In genomic region chr15:84600331-84600686, GRCh38 we compare ENCODE assay signal across 1 cellular context.
TF ChIP-seq lines count a peak whose summit lies in the region.

No MANE protein-coding gene starts in this region.

TF ChIP-seq in H1, 55 proteins besides CTCF, POLR2A, EP300 and RAD21:
- TF ChIP-seq, protein P1, sequence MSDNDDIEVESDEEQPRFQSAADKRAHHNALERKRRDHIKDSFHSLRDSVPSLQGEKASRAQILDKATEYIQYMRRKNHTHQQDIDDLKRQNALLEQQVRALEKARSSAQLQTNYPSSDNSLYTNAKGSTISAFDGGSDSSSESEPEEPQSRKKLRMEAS (IDR thresholded peaks at IDR 0.05): peak; percentile 97
- no peak for TF ChIP-seq SUZ12 (IDR thresholded peaks at IDR 0.05; ENCODE audit: low read length)
- TF ChIP-seq HDAC2 (IDR thresholded peaks at IDR 0.05; ENCODE audit: borderline replicate concordance in 1 of 2, low read depth in 2 of 2, low read length in 2 of 2): 0 out of 4 replicates have a peak, but pooled peaks of 1 of the 2 experiments have one; percentile 18
- no peak for TF ChIP-seq SIX5 (IDR thresholded peaks at IDR 0.05; ENCODE audit: low read depth, low read length)
- TF ChIP-seq KDM4A (IDR thresholded peaks at IDR 0.05; ENCODE audit: low read depth, low read length, severe bottlenecking): no peak
- TF ChIP-seq POU5F1 (IDR thresholded peaks at IDR 0.05; ENCODE audit: low read depth, low read length): no peak
- TF ChIP-seq CHD7 (IDR thresholded peaks at IDR 0.05; ENCODE audit: insufficient replicate concordance, low read length): no peak
- peak; percentile 94 for TF ChIP-seq E2F6 (IDR thresholded peaks at IDR 0.05)
- no peak for TF ChIP-seq EGR1 (IDR thresholded peaks at IDR 0.05; ENCODE audit: borderline replicate concordance, low read depth, low read length)
- TF ChIP-seq BRCA1 (IDR thresholded peaks at IDR 0.05; ENCODE audit: low read depth, low read length): no peak
- TF ChIP-seq SRF (IDR thresholded peaks at IDR 0.05; ENCODE audit: low read depth, low read length): no peak
- 0 out of 2 replicates have a peak, but pooled peaks have one; percentile 4 for TF ChIP-seq YY1 (IDR thresholded peaks at IDR 0.05; ENCODE audit: low read depth, low read length)
- no peak for TF ChIP-seq GTF2F1 (IDR thresholded peaks at IDR 0.05; ENCODE audit: borderline replicate concordance, low read depth, low read length)
- TF ChIP-seq RBBP5 (IDR thresholded peaks at IDR 0.05; ENCODE audit: borderline replicate concordance, low read depth, low read length): no peak
- TF ChIP-seq RXRA (IDR thresholded peaks at IDR 0.05; ENCODE audit: insufficient read depth, low read depth, low read length): no peak
- TF ChIP-seq BCL11A (IDR thresholded peaks at IDR 0.05; ENCODE audit: low read depth in 2 of 2, low read length in 2 of 2): no peak
- TF ChIP-seq FOSL1 (IDR thresholded peaks at IDR 0.05; ENCODE audit: insufficient read depth, low read depth, low read length): no peak
- TF ChIP-seq ZNF274 (IDR thresholded peaks at IDR 0.05; ENCODE audit: borderline replicate concordance, extremely low read depth, low read length): no peak
- TF ChIP-seq ATF3 (IDR thresholded peaks at IDR 0.05; ENCODE audit: insufficient read depth, low read depth, low read length): no peak
- TF ChIP-seq POLR2AphosphoS5 (IDR thresholded peaks at IDR 0.05; ENCODE audit: low read depth, low read length): no peak
- TF ChIP-seq SP4 (IDR thresholded peaks at IDR 0.05; ENCODE audit: low read length): no peak
- no peak for TF ChIP-seq RFX5 (IDR thresholded peaks at IDR 0.05; ENCODE audit: borderline replicate concordance, low read depth, low read length)
- TF ChIP-seq CHD1 (IDR thresholded peaks at IDR 0.05; ENCODE audit: low read depth, low read length): no peak
- no peak for TF ChIP-seq KDM5A (IDR thresholded peaks at IDR 0.05; ENCODE audit: low read length)
- peak; percentile 40 to 80; a peak in 2 of 4 replicates for TF ChIP-seq SIN3A (conservative IDR thresholded peaks at IDR 0.05 in 1 of 2, IDR thresholded peaks at IDR 0.05 in 1 of 2; ENCODE audit: low read depth in 1 of 2, low read length in 2 of 2)
- TF ChIP-seq BACH1 (IDR thresholded peaks at IDR 0.05; ENCODE audit: low read length): no peak
- no peak for TF ChIP-seq TAF1 (IDR thresholded peaks at IDR 0.05; ENCODE audit: low read depth, low read length)
- TF ChIP-seq CBX5 (IDR thresholded peaks at IDR 0.05; ENCODE audit: low read depth, low read length): no peak
- TF ChIP-seq CEBPB (IDR thresholded peaks at IDR 0.05; ENCODE audit: low read depth, low read length): no peak
- no peak for TF ChIP-seq TBP (IDR thresholded peaks at IDR 0.05; ENCODE audit: low read depth, low read length)
- TF ChIP-seq CHD2 (IDR thresholded peaks at IDR 0.05; ENCODE audit: low read length): no peak
- TF ChIP-seq GABPA (IDR thresholded peaks at IDR 0.05; ENCODE audit: borderline replicate concordance, insufficient read depth, low read length): no peak
- no peak for TF ChIP-seq CBX8 (IDR thresholded peaks at IDR 0.05; ENCODE audit: borderline replicate concordance, low read depth, low read length)
- TF ChIP-seq CTBP2 (IDR thresholded peaks at IDR 0.05; ENCODE audit: borderline replicate concordance, insufficient read depth, insufficient read length, low read length): no peak
